ENCODE assay signal across 1 cellular context in genomic region chr1:93588955-93589354, GRCh38.
TF ChIP-seq lines count a peak whose summit lies in the region.

No MANE protein-coding gene starts in this region.

TF ChIP-seq in GM23338, 12 proteins besides CTCF, POLR2A, EP300 and RAD21 (continued from another document):
- no peak for TF ChIP-seq ZNF462 (CRISPR knock-in tag; IDR thresholded peaks at IDR 0.05)
